1 cellular context compared by ENCODE assay signal in the genomic region with DNA sequence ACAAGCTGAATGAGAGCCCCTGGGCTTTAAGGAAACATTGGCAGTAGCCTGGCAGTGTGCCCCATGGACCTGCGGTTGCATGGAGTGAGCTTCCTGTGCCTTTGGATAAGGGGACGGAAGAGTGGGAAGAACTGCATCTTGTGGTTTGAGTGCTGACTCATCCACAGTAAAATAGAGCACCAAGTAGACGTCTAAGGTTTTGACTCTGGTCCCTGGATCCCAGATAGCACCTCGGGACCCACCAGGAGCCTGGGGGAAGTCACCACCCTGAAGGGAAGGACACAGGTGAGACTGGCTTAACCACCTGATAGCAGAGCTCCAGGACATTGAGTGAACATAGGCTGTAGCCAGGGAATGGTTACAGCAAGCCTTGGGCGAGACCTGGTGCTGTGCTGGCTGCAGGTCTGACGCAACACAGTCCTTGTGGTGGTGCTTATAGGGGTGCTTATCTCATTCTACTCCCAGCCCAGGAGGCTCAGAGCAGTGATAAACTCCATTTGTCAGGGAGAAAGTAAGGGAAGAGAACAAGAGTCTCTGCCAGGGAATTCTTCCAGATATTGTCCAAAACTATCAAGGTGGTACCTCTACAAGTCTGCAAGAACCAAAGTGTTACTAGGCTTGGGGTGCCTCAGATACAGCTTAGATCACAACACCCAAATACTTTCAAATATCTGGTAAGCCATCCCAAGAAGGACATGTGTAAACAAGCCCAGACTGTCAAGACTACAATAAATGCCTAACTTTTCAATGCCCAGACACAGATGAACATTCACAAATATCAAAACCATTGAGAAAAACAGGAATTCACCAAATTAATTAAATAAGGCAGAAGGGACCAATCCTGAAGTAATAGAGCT.
TF ChIP-seq lines count a peak whose summit lies in the region.

No MANE protein-coding gene starts in this region.

TF ChIP-seq in SK-N-SH treated with all-trans-retinoic acid at 6 μM for 48 hours, 23 proteins besides CTCF, POLR2A, EP300 and RAD21 (continued from another document):
- no peak for TF ChIP-seq CREB5 (CRISPR knock-in tag; IDR thresholded peaks at IDR 0.05; ENCODE audit: low read depth)
- no peak for TF ChIP-seq ESRRG (CRISPR knock-in tag; IDR thresholded peaks at IDR 0.05)
- TF ChIP-seq BACH2 (CRISPR knock-in tag; IDR thresholded peaks at IDR 0.05; ENCODE audit: borderline replicate concordance) = no peak
- TF ChIP-seq ZNF565 (CRISPR knock-in tag; conservative IDR thresholded peaks at IDR 0.05; ENCODE audit: low read depth) = no peak
